ENCODE assay signal across 19 cellular contexts in genomic region chr1:238187575-238187949, GRCh38.
A peak's percentile ranks its signal among the peaks of the same experiment; 100 is the strongest.
DNase-seq lines count a peak whose midpoint lies in the region; ATAC-seq lines count a peak whose summit lies in the region.
"Had no signal": no experiment of that assay in that cellular context is flagged by ENCODE, and none has a peak within 500 bp of the region (broad histone marks: within the 10 kb centered on the region; RNA-seq: fewer than 3 reads in every experiment).

No MANE protein-coding gene starts in this region.

- no peak overlapping the region for H2AK5ac ChIP-seq in mesenchymal stem cell (ENCODE audit: low read length, severe bottlenecking)

- H3K14ac ChIP-seq in mesenchymal stem cell (ENCODE audit: low read length in 2 of 2), result no peak overlapping the region

- no peaks in the 10 kb centered on the region for H3K27me3 ChIP-seq in mesenchymal stem cell (ENCODE audit: control insufficient read depth in 1 of 2, insufficient read depth in 1 of 2, low read length in 2 of 2)

- H3K18ac ChIP-seq in mesenchymal stem cell (ENCODE audit: low read depth in 1 of 2, low read length in 2 of 2), result no peak overlapping the region

- H3K23ac ChIP-seq in mesenchymal stem cell (ENCODE audit: low read length in 2 of 2), result no peak overlapping the region

- 92% methylated on average over 3 of the region's 3 CpGs for WGBS in mesenchymal stem cell

- no peak overlapping the region for H2AFZ ChIP-seq in mesenchymal stem cell (ENCODE audit: low read depth, low read length)

- H3K9me3 ChIP-seq in mesenchymal stem cell (ENCODE audit: control insufficient read depth, low read length), result peaks cover 19% of the 10 kb centered on the region
- H3K9me3 ChIP-seq: Caco-2 had no signal

- no peak overlapping the region for H3K4me3 ChIP-seq in mesenchymal stem cell (ENCODE audit: insufficient read depth in 1 of 2, low read depth in 1 of 2, low read length in 2 of 2)

- H2BK12ac ChIP-seq in mesenchymal stem cell (ENCODE audit: low read length in 2 of 2), result no peak overlapping the region

- no peaks in the 10 kb centered on the region for H3K36me3 ChIP-seq in mesenchymal stem cell (ENCODE audit: control insufficient read depth in 1 of 2, insufficient read depth in 2 of 2, low read depth in 1 of 2, low read length in 2 of 2)

- peak overlapping the region; percentile 10 for H4K91ac ChIP-seq in mesenchymal stem cell (ENCODE audit: low read length)

- peak; percentile 30 for ATAC-seq in GM21717 (IDR thresholded peaks at IDR 0.05; ENCODE audit: unreplicated experiment)
- ATAC-seq: HCT116 had no signal

- no peak overlapping the region for H3K4ac ChIP-seq in mesenchymal stem cell (ENCODE audit: low read depth in 1 of 2, low read length in 2 of 2)

- DNase-seq in DMS53 (lab: John Stamatoyannopoulos, UW), result peak; percentile 6
- no peak for DNase-seq in DMS53 treated with DMSO at 0.1 percent for 48 hours (lab: John Stamatoyannopoulos, UW; ENCODE audit: unreplicated experiment)
- no peak for DNase-seq in mesenchymal stem cell
- no peak for DNase-seq in hippocampal formation (lab: John Stamatoyannopoulos, UW)
- DNase-seq in globus pallidus (ENCODE audit: low spot score), result no peak
- no peak for DNase-seq in Kasumi-1 (lab: John Stamatoyannopoulos, UW)
- DNase-seq: 8988T; C1 segment of cervical spinal cord; Caco-2; CD4-positive, CD25-positive, alpha-beta regulatory T cell; CD8-positive, alpha-beta memory T cell; DMS79 treated with DMSO at 0.1 percent for 48 hours; GF-D8; GOT3; H7; HFFc6 had no signal

- H3K27ac ChIP-seq in mesenchymal stem cell (ENCODE audit: low read length, poor library complexity, severe bottlenecking), result no peak overlapping the region
- H3K27ac ChIP-seq: KMS-11 had no signal

- H2BK15ac ChIP-seq in mesenchymal stem cell (ENCODE audit: low read depth, poor library complexity, severe bottlenecking), result no peak overlapping the region

- H3K79me1 ChIP-seq in mesenchymal stem cell (replicated peaks; ENCODE audit: low read length, poor library complexity, severe bottlenecking), result no peaks in the 10 kb centered on the region

- H3K9ac ChIP-seq in mesenchymal stem cell (ENCODE audit: low read length), result no peak overlapping the region
- H3K9ac ChIP-seq: KMS-11 had no signal

- H3K4me2 ChIP-seq in mesenchymal stem cell (ENCODE audit: low read length, poor library complexity, severe bottlenecking), result no peak overlapping the region
- H3K4me2 ChIP-seq: KMS-11 had no signal

- H2BK5ac ChIP-seq in mesenchymal stem cell (ENCODE audit: low read depth, low read length, poor library complexity, severe bottlenecking), result no peak overlapping the region

- no peak overlapping the region for H4K8ac ChIP-seq in mesenchymal stem cell (ENCODE audit: low read length)

- no peaks in the 10 kb centered on the region for H3K4me1 ChIP-seq in mesenchymal stem cell (ENCODE audit: control insufficient read depth, insufficient read depth, low read depth, low read length)
- H3K4me1 ChIP-seq: Caco-2 had no signal

- no peak overlapping the region for H2BK120ac ChIP-seq in mesenchymal stem cell (ENCODE audit: low read depth, low read length)
